1 cellular context compared by ENCODE assay signal in genomic region chr5:177041936-177042335, GRCh38.
TF ChIP-seq lines count a peak whose summit lies in the region.

No MANE protein-coding gene starts in this region.

TF ChIP-seq in HepG2, 621 proteins besides CTCF, POLR2A, EP300 and RAD21:
- TF ChIP-seq SETDB1 (CRISPR knock-in tag; IDR thresholded peaks at IDR 0.05; ENCODE audit: borderline replicate concordance), result no peak
- TF ChIP-seq ZKSCAN1 (IDR thresholded peaks at IDR 0.05; ENCODE audit: low read length), result peak; percentile 91
TF ChIP-seq in HepG2: peak in this region for 1.
